In the genomic region with DNA sequence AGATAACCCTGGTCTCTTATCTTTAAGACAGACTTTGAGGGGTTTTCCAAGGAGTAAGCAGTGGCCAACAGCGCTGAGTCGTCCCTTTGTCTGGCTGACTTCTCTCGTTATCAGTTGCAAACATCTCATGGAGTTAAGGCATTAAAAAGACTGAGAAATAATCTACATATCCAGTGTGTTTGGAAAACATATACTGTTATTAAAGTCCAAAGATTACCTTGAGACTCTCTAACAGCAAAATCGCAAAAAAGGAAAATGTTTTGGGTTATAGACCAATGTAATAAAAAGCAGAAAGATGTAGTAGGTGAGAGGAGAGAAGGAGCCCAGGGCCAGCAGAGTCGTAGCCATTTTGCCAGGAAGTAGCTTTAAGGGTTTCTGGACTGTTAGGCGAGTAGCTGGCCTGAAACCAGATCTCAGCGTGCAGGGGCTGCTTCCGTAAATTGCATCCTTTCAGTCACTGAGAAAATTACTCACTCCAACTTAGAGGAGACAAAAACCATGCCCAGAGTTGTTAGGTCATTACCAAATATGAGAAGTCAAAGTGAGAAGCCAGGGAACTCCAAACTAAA, we compare ENCODE assay signal across 9 cellular contexts. TPM values are rescaled to one million over a fixed set of nuclear protein-coding genes. Genes with fewer than 3 reads are reported as not detected.
DNase-seq lines count a peak whose midpoint lies in the region; TF ChIP-seq lines count a peak whose summit lies in the region.
"Had no signal": no experiment of that assay in that cellular context is flagged by ENCODE, and none has a peak within 500 bp of the region (broad histone marks: within the 10 kb centered on the region; RNA-seq: fewer than 3 reads in every experiment).

No MANE protein-coding gene starts in this region.

- H3K4me3 Mint-ChIP-seq in Caco-2 (ENCODE audit: unreplicated experiment): peak overlapping the region; percentile 13
- no peak overlapping the region for H3K4me3 Mint-ChIP-seq in activated CD4-positive, alpha-beta memory T cell treated with anti-CD3 and anti-CD28 coated beads for 36 hours
- H3K4me3 Mint-ChIP-seq: nephron had no signal

- 43 to 48% methylated on average over 8 of the region's 8 CpGs for WGBS in GM23248 (ENCODE audit: low coverage in 1 of 2, low lambda C conversion rate in 2 of 2, missing lambda C conversion rate in 2 of 2), 2 experiments
- WGBS in hepatocyte (ENCODE audit: low lambda C conversion rate, missing lambda C conversion rate): 20% methylated on average over 8 of the region's 8 CpGs

- H3K9me3 ChIP-seq in Caco-2 (no peaks in the 10 kb centered on the region), GM23248 (ENCODE audit: low read depth) (no peaks in the 10 kb centered on the region), hepatocyte (ENCODE audit: low read depth) (no peaks in the 10 kb centered on the region)

- H3K27ac ChIP-seq in GM23248: no peak overlapping the region
- peak overlapping the region; percentile 64 for H3K27ac ChIP-seq in hepatocyte

- peaks cover 9% of the 10 kb centered on the region for H3K9me3 Mint-ChIP-seq in Caco-2 (ENCODE audit: unreplicated experiment)
- H3K9me3 Mint-ChIP-seq in activated CD4-positive, alpha-beta memory T cell treated with anti-CD3 and anti-CD28 coated beads for 36 hours: peaks cover 13% of the 10 kb centered on the region

- peaks cover 21% of the 10 kb centered on the region for H3K4me1 ChIP-seq in Caco-2
- H3K4me1 ChIP-seq in GM23248 (ENCODE audit: insufficient read depth): 0 out of 2 replicates have a peak, but pooled peaks cover 4% of the 10 kb centered on the region
- H3K4me1 ChIP-seq in hepatocyte (ENCODE audit: insufficient read depth): peaks cover 4% of the 10 kb centered on the region

- in situ Hi-C loops in GM23248 (cut with MboI): no loop called here

- POLR2A ChIA-PET in Caco-2 (lab: Charles Lee): no interaction called here
- POLR2A ChIA-PET in activated CD4-positive, alpha-beta memory T cell treated with anti-CD3 and anti-CD28 coated beads for 36 hours (lab: Charles Lee): no interaction called here

- no peaks in the 10 kb centered on the region for H3K79me2 ChIP-seq in GM23248 (ENCODE audit: insufficient read depth)
- H3K79me2 ChIP-seq in hepatocyte: no peaks in the 10 kb centered on the region

- H3K27me3 ChIP-seq in Caco-2 (replicated peaks; ENCODE audit: control insufficient read depth, insufficient read depth, low read length): no peaks in the 10 kb centered on the region
- H3K27me3 ChIP-seq in GM23248 (replicated peaks; ENCODE audit: insufficient read depth): no peaks in the 10 kb centered on the region
- H3K27me3 ChIP-seq in hepatocyte: no peaks in the 10 kb centered on the region

- H3K36me3 ChIP-seq in Caco-2 (ENCODE audit: control insufficient read depth, insufficient read depth, low read length) (no peaks in the 10 kb centered on the region), GM23248 (ENCODE audit: low read depth) (no peaks in the 10 kb centered on the region), hepatocyte (replicated peaks; ENCODE audit: insufficient read depth, low read depth) (no peaks in the 10 kb centered on the region)

- H3K4me1 Mint-ChIP-seq in Caco-2 (ENCODE audit: low read depth, unreplicated experiment): peaks cover 6% of the 10 kb centered on the region
- no peaks in the 10 kb centered on the region for H3K4me1 Mint-ChIP-seq in activated CD4-positive, alpha-beta memory T cell treated with anti-CD3 and anti-CD28 coated beads for 36 hours (ENCODE audit: low read depth)

- no TSS peak for BruUV-seq in Caco-2 (replicated peaks; lab: Mats Ljungman, UMichigan)

- H3K36me3 Mint-ChIP-seq in Caco-2 (ENCODE audit: insufficient read depth, unreplicated experiment): no peaks in the 10 kb centered on the region
- H3K36me3 Mint-ChIP-seq in activated CD4-positive, alpha-beta memory T cell treated with anti-CD3 and anti-CD28 coated beads for 36 hours: peaks cover 1% of the 10 kb centered on the region

- no peaks in the 10 kb centered on the region for H3K27me3 Mint-ChIP-seq in Caco-2 (ENCODE audit: insufficient read depth, unreplicated experiment)
- H3K27me3 Mint-ChIP-seq in activated CD4-positive, alpha-beta memory T cell treated with anti-CD3 and anti-CD28 coated beads for 36 hours: peaks cover 4% of the 10 kb centered on the region

- H3K27ac Mint-ChIP-seq in Caco-2 (ENCODE audit: unreplicated experiment): no peak overlapping the region
- H3K27ac Mint-ChIP-seq in activated CD4-positive, alpha-beta memory T cell treated with anti-CD3 and anti-CD28 coated beads for 36 hours: no peak overlapping the region

- H2AFZ ChIP-seq in GM23248: peak overlapping the region; percentile 47
- peak overlapping the region; percentile 40 for H2AFZ ChIP-seq in hepatocyte

- intact Hi-C loops in Caco-2 (cut with micrococcal nuclease; ENCODE audit: unreplicated experiment): no loop called here
- intact Hi-C loops in activated CD4-positive, alpha-beta memory T cell treated with anti-CD3 and anti-CD28 coated beads for 36 hours (cut with micrococcal nuclease): no loop called here

- H3K4me3 ChIP-seq in Caco-2 (ENCODE audit: low read depth, low read length) (no peak overlapping the region), GM23248 (no peak overlapping the region), hepatocyte (no peak overlapping the region)

- H4K20me1 ChIP-seq in GM23248 (ENCODE audit: insufficient read depth): no peaks in the 10 kb centered on the region
- H4K20me1 ChIP-seq in hepatocyte (ENCODE audit: insufficient read depth, poor library complexity, severe bottlenecking): no peaks in the 10 kb centered on the region

- peaks cover 5% of the 10 kb centered on the region; the same call in 1 of the 2 replicates for H3F3A ChIP-seq in GM23248 (ENCODE audit: insufficient read depth)

- no peak for TF ChIP-seq CTCF in Caco-2 (IDR thresholded peaks at IDR 0.05; ENCODE audit: insufficient read depth in 1 of 2, low read depth in 1 of 2, low read length in 1 of 2, severe bottlenecking in 1 of 2, unreplicated experiment in 1 of 2)
- TF ChIP-seq CTCF in hepatocyte (IDR thresholded peaks at IDR 0.05; ENCODE audit: poor library complexity): no peak

- no peak overlapping the region for H3K4me2 ChIP-seq in GM23248 (ENCODE audit: unreplicated experiment)
- H3K4me2 ChIP-seq in hepatocyte: peak overlapping the region; percentile 47

- DNase-seq in Caco-2 (no peak), GM23248 (peak; percentile 69), OCI-M2 (lab: John Stamatoyannopoulos, UW; ENCODE audit: unreplicated experiment) (peak; percentile 97), hepatocyte (ENCODE audit: low spot score) (peak; percentile 27), T-helper 1 cell (no peak), NCI-H128 (lab: John Stamatoyannopoulos, UW; ENCODE audit: unreplicated experiment) (no peak), RKO (ENCODE audit: low spot score) (no peak)
- no peak for DNase-seq in activated CD4-positive, alpha-beta memory T cell treated with anti-CD3 and anti-CD28 coated beads for 36 hours

- no peak overlapping the region for H3K9ac ChIP-seq in GM23248

- H3K9me2 ChIP-seq in GM23248 (ENCODE audit: insufficient read depth) (no peaks in the 10 kb centered on the region), hepatocyte (replicated peaks; ENCODE audit: insufficient read depth) (no peaks in the 10 kb centered on the region)

- CTCF ChIA-PET in Caco-2 (lab: Charles Lee): interaction anchor here (0.6 kb wide), 2 partner anchors 10 to 328 kb away, joined by 3 to 4 read pairs; no protein-coding TSS in a partner anchor
- CTCF ChIA-PET in activated CD4-positive, alpha-beta memory T cell treated with anti-CD3 and anti-CD28 coated beads for 36 hours (lab: Charles Lee): interaction anchor here (0.9 kb wide), 1 partner anchor 12 kb away, joined by 3 read pairs; no protein-coding TSS in a partner anchor

RNA-seq across cellular contexts. Expression of a gene that starts 24.6 kb away (rescaled TPM):
- total RNA-seq in Caco-2 (2022) (0.65 and 0.75 TPM in 2 replicates), hepatocyte (0.28 and 0.43 TPM in 2 replicates)
- total RNA-seq in GM23248 (2014; rRNA removed; shearing (Covaris generic)): 0.43 and 0.51 TPM in 2 replicates
- polyA plus RNA-seq in GM23248 (2016; fragmentation: Nextera tagmentation; extraction: Ambion mirVana) (0.20 and 0.24 TPM in 2 replicates), hepatocyte (0.29 and 0.36 TPM in 2 replicates)
- total RNA-seq in activated CD4-positive, alpha-beta memory T cell treated with anti-CD3 and anti-CD28 coated beads for 36 hours: under 1 TPM; 0.05 to 0.07 TPM

RNA-seq across cellular contexts. Expression of a gene that starts 39.1 kb away (rescaled TPM):
- total RNA-seq in Caco-2 (2022): 46.5 and 51.7 TPM in 2 replicates
- 63.1 and 64.9 TPM in 2 replicates for total RNA-seq in GM23248 (2014; rRNA removed; shearing (Covaris generic))
- 16.8 and 17.0 TPM in 2 replicates for polyA plus RNA-seq in GM23248 (2016; fragmentation: Nextera tagmentation; extraction: Ambion mirVana)
- total RNA-seq in hepatocyte: 47.6 TPM in 2 replicates
- polyA plus RNA-seq in hepatocyte: 44.9 and 54.6 TPM in 2 replicates
- total RNA-seq in activated CD4-positive, alpha-beta memory T cell treated with anti-CD3 and anti-CD28 coated beads for 36 hours: 10 to 100 TPM; 32.7 to 32.8 TPM

Comparison
In these comparisons a context has a peak if more than half of its experiments do, and no peak if none do; other contexts are left out.
1. DNase-seq: peak in GM23248 (single experiment), OCI-M2 (single experiment) and hepatocyte (single experiment); none in Caco-2 (0 of 2), activated CD4-positive, alpha-beta memory T cell treated with anti-CD3 and anti-CD28 coated beads for 36 hours (single experiment), T-helper 1 cell (0 of 5), NCI-H128 (single experiment) and RKO (single experiment).